20 cellular contexts compared by ENCODE assay signal in the genomic region with DNA sequence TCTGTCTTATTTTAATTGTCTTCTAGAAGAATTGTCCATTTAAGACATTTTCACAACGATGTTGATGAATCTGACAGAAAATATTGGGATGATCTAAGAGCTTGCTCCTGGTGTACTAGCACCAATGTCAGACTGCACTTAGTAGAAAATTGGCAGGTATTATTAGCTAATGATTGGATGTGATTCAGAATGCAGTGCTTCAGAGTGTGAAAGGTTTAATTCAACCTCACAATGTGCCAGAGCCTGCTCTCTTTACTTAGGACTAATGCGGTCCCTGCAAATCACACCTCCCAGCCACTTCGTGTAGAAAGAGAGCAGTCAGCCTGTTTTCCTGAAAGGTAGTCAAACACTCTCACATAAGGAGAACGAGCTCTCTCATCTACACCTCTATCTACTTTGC.
DNase-seq lines count a peak whose midpoint lies in the region; ATAC-seq and TF ChIP-seq lines count a peak whose summit lies in the region.
"Had no signal": no experiment of that assay in that cellular context is flagged by ENCODE, and none has a peak within 500 bp of the region (broad histone marks: within the 10 kb centered on the region; RNA-seq: fewer than 3 reads in every experiment).

No MANE protein-coding gene starts in this region.

- H3K18ac ChIP-seq in neuronal stem cell (ENCODE audit: low read length): no peak overlapping the region

- H2BK120ac ChIP-seq in neuronal stem cell (ENCODE audit: low read depth, low read length): no peak overlapping the region

- DNase-seq in NCI-H1417 (lab: John Stamatoyannopoulos, UW): peak in 2 of 3 experiments; percentile 8 to 57
- no peak for DNase-seq in NCI-H1417 treated with DMSO at 0.1 percent for 48 hours (lab: John Stamatoyannopoulos, UW)
- DNase-seq in glutamatergic neuron: no peak
- DNase-seq in neuronal stem cell (ENCODE audit: low spot score): no peak
- DNase-seq in ecto neural progenitor cell (ENCODE audit: low spot score): no peak
- no peak for DNase-seq in transverse colon
- DNase-seq: Calu3; DMS79 treated with DMSO at 0.1 percent for 48 hours; GF-D8; IMR-90; KG1; MG63; NCI-H2029; NCI-H345; NCI-H510A treated with DMSO at 0.1 percent for 48 hours; NCI-H748 treated with DMSO at 0.1 percent for 48 hours; NK-92 treated with Interleukin-12 subunit alpha and Interleukin-12 subunit beta, amount 100 ng/mL, for 24 hours; Right ventricle myocardium superior; RPMI8226 had no signal

- H2AK5ac ChIP-seq in neuronal stem cell (ENCODE audit: low read depth, low read length): no peak overlapping the region

- H3K36me3 ChIP-seq in neuronal stem cell (replicated peaks in 1 of 2; ENCODE audit: control insufficient read depth in 2 of 2, insufficient read depth in 2 of 2, low read length in 2 of 2): no peaks in the 10 kb centered on the region
- no peaks in the 10 kb centered on the region for H3K36me3 ChIP-seq in transverse colon
- H3K36me3 ChIP-seq: MG63 had no signal

- WGBS in neuronal stem cell (ENCODE audit: extremely low coverage in 2 of 2, insufficient read length in 2 of 2, insufficient replicate concordance in 1 of 2), 2 donors: no CpG with 5 or more reads among the region's 4 CpGs
- WGBS in transverse colon (ENCODE audit: low coverage in 1 of 2), 2 donors: 78 to 91% methylated on average over 3 to 4 of the region's 4 CpGs

- no peak overlapping the region for H3K4me2 ChIP-seq in neuronal stem cell (ENCODE audit: insufficient read depth, low read length, poor library complexity, severe bottlenecking)

- peaks cover 8% of the 10 kb centered on the region for H3K9me3 Mint-ChIP-seq in glutamatergic neuron (ENCODE audit: unreplicated experiment)

- H2BK15ac ChIP-seq in neuronal stem cell (ENCODE audit: low read length): no peak overlapping the region

- H2AFZ ChIP-seq in neuronal stem cell (ENCODE audit: low read length): no peak overlapping the region

- H4K91ac ChIP-seq in neuronal stem cell (ENCODE audit: low read depth, low read length, poor library complexity): no peak overlapping the region

- H3K4me1 Mint-ChIP-seq in glutamatergic neuron (ENCODE audit: low read depth, unreplicated experiment): peaks cover 41% of the 10 kb centered on the region

- in situ Hi-C loops in transverse colon (cut with MboI; ENCODE audit: low pct_ligation_motif_present in 1 of 4, low pct_unique_long_range_greater_than_20kb in 1 of 4, low sequenced_read_pairs in 3 of 4): no loop called here

- H4K8ac ChIP-seq in neuronal stem cell (ENCODE audit: low read depth, low read length): no peak overlapping the region

- no peak overlapping the region for H3K4ac ChIP-seq in neuronal stem cell (ENCODE audit: low read length)

- no peak for TF ChIP-seq CTCF in glutamatergic neuron (IDR thresholded peaks at IDR 0.05; ENCODE audit: partially characterized antibody, unreplicated experiment)
- no peak for TF ChIP-seq CTCF in transverse colon (IDR thresholded peaks at IDR 0.05)

- H3K9ac ChIP-seq in neuronal stem cell (ENCODE audit: low read depth, low read length, poor library complexity): no peak overlapping the region

- peak overlapping the region; percentile 82 for H3K27ac Mint-ChIP-seq in glutamatergic neuron (ENCODE audit: unreplicated experiment)

- H3K36me3 Mint-ChIP-seq in glutamatergic neuron (ENCODE audit: unreplicated experiment): peaks cover 3% of the 10 kb centered on the region

- H3K4me3 Mint-ChIP-seq in glutamatergic neuron (ENCODE audit: unreplicated experiment): peak overlapping the region; percentile 59

- no peak overlapping the region for H2BK12ac ChIP-seq in neuronal stem cell (ENCODE audit: low read length)

- no peak overlapping the region for H3K14ac ChIP-seq in neuronal stem cell (ENCODE audit: low read length)

- H3K4me3 ChIP-seq in neuronal stem cell (ENCODE audit: low read length in 2 of 2): no peak overlapping the region
- H3K4me3 ChIP-seq in transverse colon: no peak overlapping the region
- H3K4me3 ChIP-seq: MG63 had no signal

- no peak overlapping the region for H2BK5ac ChIP-seq in neuronal stem cell (ENCODE audit: low read length)

- no peak for TF ChIP-seq EP300 in transverse colon (IDR thresholded peaks at IDR 0.05; ENCODE audit: low read depth)

- no peak for TF ChIP-seq POLR2A in transverse colon (IDR thresholded peaks at IDR 0.05)

- H3K27me3 ChIP-seq in neuronal stem cell (ENCODE audit: control insufficient read depth in 3 of 3, insufficient read depth in 3 of 3, low read depth in 1 of 3, low read length in 3 of 3) (no peaks in the 10 kb centered on the region), transverse colon (no peaks in the 10 kb centered on the region)
- H3K27me3 ChIP-seq: MG63 had no signal

- no peak overlapping the region for H3K23ac ChIP-seq in neuronal stem cell (ENCODE audit: low read depth, low read length, poor library complexity)

- peaks cover 7% of the 10 kb centered on the region for H3K27me3 Mint-ChIP-seq in glutamatergic neuron (ENCODE audit: unreplicated experiment)

- ATAC-seq in GM21423 (IDR thresholded peaks at IDR 0.05; ENCODE audit: unreplicated experiment): no peak

- peaks cover 0 to 23% of the 10 kb centered on the region in 2 donors for H3K4me1 ChIP-seq in neuronal stem cell (ENCODE audit: control insufficient read depth in 2 of 2, insufficient read depth in 1 of 2, low read depth in 1 of 2, low read length in 2 of 2)
- H3K4me1 ChIP-seq in transverse colon: peaks cover 0 to 12% (median 0%) of the 10 kb centered on the region in 4 donors

- intact Hi-C loops in transverse colon (cut with DNase I; ENCODE audit: low total_unique reads): no loop called here

- H3K27ac ChIP-seq in neuronal stem cell (replicated peaks; ENCODE audit: low read length) (peak overlapping the region; percentile 82), transverse colon (peak overlapping the region in 2 of 4 donors; percentile 6 to 41)

- no peaks in the 10 kb centered on the region for H3K79me1 ChIP-seq in neuronal stem cell (ENCODE audit: low read depth, low read length)

- peaks cover 0 to 3% of the 10 kb centered on the region in 2 donors for H3K9me3 ChIP-seq in neuronal stem cell (replicated peaks in 1 of 2; ENCODE audit: control insufficient read depth in 2 of 2, insufficient read depth in 1 of 2, low read depth in 1 of 2, low read length in 2 of 2)
- H3K9me3 ChIP-seq in transverse colon: no peaks in the 10 kb centered on the region
- H3K9me3 ChIP-seq: MG63 had no signal

Comparison
In these comparisons a context has a peak if more than half of its experiments do, and no peak if none do; other contexts are left out.
1. DNase-seq: peak in NCI-H1417 (2 of 3); none in NCI-H1417 treated with DMSO at 0.1 percent for 48 hours (single experiment), glutamatergic neuron (single experiment), neuronal stem cell (single experiment), ecto neural progenitor cell (single experiment) and transverse colon (single experiment).